In the genomic region with DNA sequence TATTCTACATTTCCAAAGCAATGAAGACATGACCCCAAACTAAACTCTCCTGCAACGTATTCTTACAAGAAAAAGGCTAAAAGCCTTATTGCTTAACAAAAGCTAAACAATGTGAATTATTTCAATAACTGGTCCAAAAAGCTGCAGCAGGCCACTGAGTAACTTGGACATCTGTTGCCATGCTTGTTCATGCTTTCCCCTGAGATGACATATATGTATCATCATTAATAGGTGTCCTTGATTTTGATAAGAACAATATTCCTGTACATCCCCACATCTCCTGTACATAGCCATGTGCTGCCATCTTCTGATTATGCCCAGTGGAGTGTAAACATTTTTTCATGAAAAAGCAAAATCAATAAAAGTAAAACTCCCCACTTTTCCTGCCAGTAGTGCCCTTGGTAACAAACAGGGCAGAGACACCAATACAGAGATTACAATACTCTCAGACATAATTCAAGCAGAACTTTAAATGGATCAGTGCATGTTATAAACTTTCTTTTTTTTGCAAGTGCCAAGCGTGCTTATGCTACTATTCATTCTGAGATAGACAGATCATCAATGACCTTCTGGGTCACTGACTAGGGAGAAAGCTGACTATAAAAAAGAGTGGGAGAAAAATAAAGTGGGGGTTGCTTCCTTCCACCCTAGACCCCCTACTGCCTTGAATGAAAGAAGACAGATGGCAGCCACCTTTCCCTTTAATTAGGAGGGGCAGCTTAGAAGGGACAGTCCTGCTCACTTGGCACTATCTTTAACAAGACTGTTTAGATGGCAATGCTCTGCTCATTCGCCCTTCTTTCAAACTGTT, we compare ENCODE assay signal across 9 cellular contexts.
A peak's percentile ranks its signal among the peaks of the same experiment; 100 is the strongest.
DNase-seq lines count a peak whose midpoint lies in the region; ATAC-seq and TF ChIP-seq lines count a peak whose summit lies in the region.
"Had no signal": no experiment of that assay in that cellular context is flagged by ENCODE, and none has a peak within 500 bp of the region (broad histone marks: within the 10 kb centered on the region; RNA-seq: fewer than 3 reads in every experiment).

No MANE protein-coding gene starts in this region.

- H3K4me1 Mint-ChIP-seq in CD4-positive, alpha-beta T cell (ENCODE audit: low read depth), result peaks cover 95% of the 10 kb centered on the region
- H3K4me1 Mint-ChIP-seq in chondrocyte (ENCODE audit: low read depth) (peaks cover 47% of the 10 kb centered on the region), neural crest cell (peaks cover 47% of the 10 kb centered on the region)

- no peaks in the 10 kb centered on the region for H3K27me3 ChIP-seq in CD4-positive, alpha-beta T cell (ENCODE audit: control insufficient read depth, insufficient read depth, low read length)

- CTCF ChIA-PET in CD4-positive, alpha-beta T cell (lab: Charles Lee), result interaction anchor here (0.8 to 4.0 kb wide), 11 partner anchors 10 to 101 kb away, joined by 3 to 21 read pairs (median 3); no protein-coding TSS in a partner anchor

- DNase-seq in CD4-positive, alpha-beta T cell, result no peak
- DNase-seq in NCI-H524 (lab: John Stamatoyannopoulos, UW) (peak; percentile 25 to 51), chondrocyte (ENCODE audit: low spot score) (no peak), neural crest cell (ENCODE audit: low read depth, low spot score) (no peak), NCI-H446 (lab: John Stamatoyannopoulos, UW) (no peak)
- no peak for DNase-seq in NK-92 treated with Interleukin-12 subunit alpha and Interleukin-12 subunit beta, amount 100 ng/mL, for 24 hours (lab: John Stamatoyannopoulos, UW)
- DNase-seq: GOT3 had no signal

- peak overlapping the region; percentile 54 for H3K4me3 Mint-ChIP-seq in CD4-positive, alpha-beta T cell
- H3K4me3 Mint-ChIP-seq in chondrocyte (ENCODE audit: unreplicated experiment) (no peak overlapping the region), neural crest cell (peak overlapping the region; percentile 26)

- POLR2A ChIA-PET in CD4-positive, alpha-beta T cell (lab: Charles Lee), result interaction anchor here (0.6 to 2.6 kb wide), 13 partner anchors 9 to 51 kb away, joined by 3 to 11 read pairs (median 4); no protein-coding TSS in a partner anchor

- no peaks in the 10 kb centered on the region for H3K27me3 Mint-ChIP-seq in CD4-positive, alpha-beta T cell
- H3K27me3 Mint-ChIP-seq in chondrocyte (ENCODE audit: low read depth), result no peaks in the 10 kb centered on the region
- no peaks in the 10 kb centered on the region for H3K27me3 Mint-ChIP-seq in neural crest cell (ENCODE audit: low read depth)

- H3K9me3 ChIP-seq in CD4-positive, alpha-beta T cell (ENCODE audit: control insufficient read depth, low read length), result no peaks in the 10 kb centered on the region

- intact Hi-C loops in CD4-positive, alpha-beta T cell (cut with DNase I, micrococcal nuclease), result no loop called here

- peaks cover 89% of the 10 kb centered on the region for H3K36me3 Mint-ChIP-seq in CD4-positive, alpha-beta T cell (ENCODE audit: low read depth)
- H3K36me3 Mint-ChIP-seq in chondrocyte (ENCODE audit: low read depth) (peaks cover 4% of the 10 kb centered on the region), neural crest cell (ENCODE audit: low read depth) (no peaks in the 10 kb centered on the region)

- H3K27ac ChIP-seq in CD4-positive, alpha-beta T cell (ENCODE audit: low read depth, low read length), result peak overlapping the region; percentile 31

- peak overlapping the region; percentile 98 for H3K27ac Mint-ChIP-seq in CD4-positive, alpha-beta T cell
- H3K27ac Mint-ChIP-seq in chondrocyte (ENCODE audit: unreplicated experiment) (no peak overlapping the region), neural crest cell (ENCODE audit: unreplicated experiment) (peak overlapping the region; percentile 5)

- no peak for ATAC-seq in CD4-positive, alpha-beta T cell (ENCODE audit: poor library complexity)
- ATAC-seq in GM18498 (IDR thresholded peaks at IDR 0.05; ENCODE audit: unreplicated experiment) (no peak), HG03354 (IDR thresholded peaks at IDR 0.05; ENCODE audit: poor library complexity, severe bottlenecking, unreplicated experiment) (no peak)

- TF ChIP-seq CTCF in CD4-positive, alpha-beta T cell (IDR thresholded peaks at IDR 0.05), result no peak
- TF ChIP-seq CTCF in chondrocyte (IDR thresholded peaks at IDR 0.05) (peak; percentile 40), neural crest cell (conservative IDR thresholded peaks at IDR 0.05) (no peak)

- no peaks in the 10 kb centered on the region for H3K9me3 Mint-ChIP-seq in CD4-positive, alpha-beta T cell
- H3K9me3 Mint-ChIP-seq in chondrocyte (ENCODE audit: low read depth) (no peaks in the 10 kb centered on the region), neural crest cell (no peaks in the 10 kb centered on the region)

Comparison
In these comparisons a context has a peak if more than half of its experiments do, and no peak if none do; other contexts are left out.
1. DNase-seq: peak in NCI-H524 (2 of 2); none in CD4-positive, alpha-beta T cell (0 of 10), chondrocyte (single experiment), neural crest cell (single experiment), NCI-H446 (0 of 2) and NK-92 treated with Interleukin-12 subunit alpha and Interleukin-12 subunit beta, amount 100 ng/mL, for 24 hours (single experiment).